ENCODE assay signal across 14 cellular contexts in the genomic region with DNA sequence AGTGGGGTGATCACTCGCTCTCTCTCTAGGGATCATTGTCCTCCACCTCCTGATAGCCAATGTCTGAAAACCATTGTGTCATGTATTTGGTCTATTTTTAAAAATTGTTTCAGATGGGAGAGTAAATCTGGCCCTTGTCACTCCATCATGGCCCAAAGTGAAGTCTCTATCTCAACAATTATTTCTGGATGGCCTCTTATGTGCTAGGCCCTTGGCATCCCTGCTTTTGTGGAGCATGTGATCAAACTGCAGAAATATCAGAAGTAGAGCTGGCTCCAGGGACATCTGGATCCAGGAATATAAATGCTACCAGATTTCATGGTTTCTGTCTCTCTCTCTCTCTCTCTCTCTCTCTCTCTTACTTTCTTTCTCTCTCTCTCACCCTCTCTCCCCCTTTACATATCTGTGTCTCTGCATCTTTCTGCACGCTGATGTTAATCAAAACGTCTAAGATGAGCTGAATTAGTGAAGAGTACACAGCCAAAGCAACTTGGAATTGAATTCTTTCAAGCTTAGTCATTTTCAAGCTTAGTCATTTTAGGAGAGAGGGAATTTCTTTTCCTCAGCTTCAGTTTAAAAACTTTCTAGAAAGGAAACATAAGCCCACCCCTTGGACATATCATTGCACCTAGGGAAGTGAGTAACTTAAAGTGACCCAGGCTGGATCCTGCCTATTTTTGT. TPM values are rescaled to one million over a fixed set of nuclear protein-coding genes. Genes with fewer than 3 reads are reported as not detected.
DNase-seq lines count a peak whose midpoint lies in the region; ATAC-seq, FAIRE-seq and TF ChIP-seq lines count a peak whose summit lies in the region.
"Had no signal": no experiment of that assay in that cellular context is flagged by ENCODE, and none has a peak within 500 bp of the region (broad histone marks: within the 10 kb centered on the region; RNA-seq: fewer than 3 reads in every experiment).

No MANE protein-coding gene starts in this region.

- no peak overlapping the region for H3K4me3 Mint-ChIP-seq in activated CD4-positive, alpha-beta T cell treated with anti-CD3 and anti-CD28 coated beads for 36 hours
- no peak overlapping the region for H3K4me3 Mint-ChIP-seq in T-helper 17 cell
- H3K4me3 Mint-ChIP-seq: naive thymus-derived CD8-positive, alpha-beta T cell had no signal

- no peak overlapping the region for H3K4me2 ChIP-seq in HepG2 (ENCODE audit: low read depth, low read length)
- H3K4me2 ChIP-seq: BLaER1 had no signal

- no peaks in the 10 kb centered on the region for H4K20me1 ChIP-seq in HepG2 (ENCODE audit: insufficient read depth, low read length)
- H4K20me1 ChIP-seq: BLaER1 had no signal

- ATAC-seq in HepG2 (no peak), T-helper 17 cell (no peak)
- ATAC-seq in activated CD4-positive, alpha-beta T cell treated with anti-CD3 and anti-CD28 coated beads for 36 hours = no peak
- ATAC-seq: naive thymus-derived CD8-positive, alpha-beta T cell had no signal

- H3K9me3 ChIP-seq in HepG2 (ENCODE audit: low read length) (no peaks in the 10 kb centered on the region), transverse colon (no peaks in the 10 kb centered on the region), T-helper 17 cell (ENCODE audit: control insufficient read depth, low read length, poor library complexity, severe bottlenecking) (no peaks in the 10 kb centered on the region)
- H3K9me3 ChIP-seq: BLaER1 had no signal

- H3K4me1 ChIP-seq in HepG2 (ENCODE audit: insufficient read depth, low read length) = peaks cover 57% of the 10 kb centered on the region
- H3K4me1 ChIP-seq in transverse colon = peaks cover 0 to 19% (median 5%) of the 10 kb centered on the region in 4 donors
- H3K4me1 ChIP-seq: BLaER1 had no signal

- TF ChIP-seq POLR2A in HepG2 (IDR thresholded peaks at IDR 0.05; ENCODE audit: insufficient read depth in 1 of 2, low read depth in 2 of 2, low read length in 2 of 2) (no peak), transverse colon (IDR thresholded peaks at IDR 0.05) (no peak)

- FAIRE-seq in HepG2 (lab: Jason Lieb, UNC) = no peak
- FAIRE-seq: islet of Langerhans, TTC549 had no signal

- H3K4me1 Mint-ChIP-seq in activated CD4-positive, alpha-beta T cell treated with anti-CD3 and anti-CD28 coated beads for 36 hours = no peaks in the 10 kb centered on the region
- peaks cover 1% of the 10 kb centered on the region for H3K4me1 Mint-ChIP-seq in T-helper 17 cell
- H3K4me1 Mint-ChIP-seq: naive thymus-derived CD8-positive, alpha-beta T cell had no signal

- no peak for TF ChIP-seq CTCF in AG09309 (IDR thresholded peaks at IDR 0.05; ENCODE audit: control insufficient read depth, insufficient read depth, low read depth, low read length, missing control alignments)
- no peak for TF ChIP-seq CTCF in HepG2 (CRISPR knock-in tag; IDR thresholded peaks at IDR 0.05)
- TF ChIP-seq CTCF in transverse colon (IDR thresholded peaks at IDR 0.05) = no peak

- H3K27me3 Mint-ChIP-seq in activated CD4-positive, alpha-beta T cell treated with anti-CD3 and anti-CD28 coated beads for 36 hours = peaks cover 8% of the 10 kb centered on the region
- H3K27me3 Mint-ChIP-seq in T-helper 17 cell = peaks cover 29% of the 10 kb centered on the region

- H3K4me3 ChIP-seq in AG09309 (ENCODE audit: control insufficient read depth, low read depth, low read length) (no peak overlapping the region), HepG2 (replicated peaks in 1 of 3; ENCODE audit: insufficient read depth in 1 of 3, low read depth in 2 of 3, low read length in 3 of 3) (no peak overlapping the region), transverse colon (no peak overlapping the region)
- H3K4me3 ChIP-seq: BLaER1 had no signal

- H2AFZ ChIP-seq in HepG2 (ENCODE audit: low read length) = no peak overlapping the region

- CTCF ChIA-PET in HepG2 (lab: Yijun Ruan, JAX; ENCODE audit: low intra/inter-chr PET ratio, low total read pairs) = no interaction called here
- CTCF ChIA-PET in activated CD4-positive, alpha-beta T cell treated with anti-CD3 and anti-CD28 coated beads for 36 hours (lab: Charles Lee) = interaction anchor here (2.1 kb wide), 1 partner anchor 11 kb away, joined by 8 read pairs; no protein-coding TSS in a partner anchor

- no TSS peak for BruUV-seq in HepG2 (replicated peaks; lab: Mats Ljungman, UMichigan)

- no peak overlapping the region for H3K27ac Mint-ChIP-seq in activated CD4-positive, alpha-beta T cell treated with anti-CD3 and anti-CD28 coated beads for 36 hours
- H3K27ac Mint-ChIP-seq in T-helper 17 cell = no peak overlapping the region
- H3K27ac Mint-ChIP-seq: naive thymus-derived CD8-positive, alpha-beta T cell had no signal

- H3K9me3 Mint-ChIP-seq in activated CD4-positive, alpha-beta T cell treated with anti-CD3 and anti-CD28 coated beads for 36 hours (ENCODE audit: low read depth) = no peaks in the 10 kb centered on the region
- H3K9me3 Mint-ChIP-seq: naive thymus-derived CD8-positive, alpha-beta T cell had no signal

- intact Hi-C loops in HepG2 (cut with micrococcal nuclease; ENCODE audit: unreplicated experiment) (loop anchor here (10.0 kb wide), 1 partner anchor 111 kb away; no protein-coding TSS in a partner anchor), transverse colon (cut with DNase I; ENCODE audit: low total_unique reads) (no loop called here)
- intact Hi-C loops in activated CD4-positive, alpha-beta T cell treated with anti-CD3 and anti-CD28 coated beads for 36 hours (cut with DNase I, micrococcal nuclease) = no loop called here

- H3K36me3 ChIP-seq in HepG2 (replicated peaks in 1 of 2; ENCODE audit: control insufficient read depth in 1 of 2, insufficient read depth in 2 of 2, low read length in 2 of 2) (no peaks in the 10 kb centered on the region), transverse colon (no peaks in the 10 kb centered on the region)
- H3K36me3 ChIP-seq: BLaER1 had no signal

- DNase-seq in AG09309 (ENCODE audit: low read depth) (peak; percentile 41), HT1080 (ENCODE audit: low read depth) (peak; percentile 82), dedifferentiated amniotic fluid mesenchymal stem cell (ENCODE audit: extremely low spot score) (peak; percentile 61), HepG2 (ENCODE audit: low spot score) (no peak), transverse colon (no peak), T-helper 17 cell (no peak), AG08396 (ENCODE audit: low spot score) (no peak)
- no peak for DNase-seq in activated CD4-positive, alpha-beta T cell treated with anti-CD3 and anti-CD28 coated beads for 36 hours
- DNase-seq: aorta; naive thymus-derived CD8-positive, alpha-beta T cell had no signal

- H3K27ac ChIP-seq in HepG2 (ENCODE audit: extremely low read length, insufficient read depth, low read length) = peak overlapping the region; percentile 77
- H3K27ac ChIP-seq in transverse colon = no peak overlapping the region
- H3K27ac ChIP-seq: BLaER1, RWPE1 had no signal

- TF ChIP-seq EP300 in HepG2 (IDR thresholded peaks at IDR 0.05; ENCODE audit: low read depth in 2 of 2, low read length in 2 of 2) (no peak), HepG2 (CRISPR knock-in tag; IDR thresholded peaks at IDR 0.05; ENCODE audit: borderline replicate concordance) (no peak), transverse colon (IDR thresholded peaks at IDR 0.05; ENCODE audit: low read depth) (no peak)

- no peaks in the 10 kb centered on the region for H3K79me2 ChIP-seq in HepG2 (ENCODE audit: insufficient read depth, low read length)

- in situ Hi-C loops in HepG2 (cut with HindIII; ENCODE audit: extremely low pct_ligation_motif_present, low pct_unique_long_range_greater_than_20kb) (no loop called here), transverse colon (cut with MboI; ENCODE audit: low pct_ligation_motif_present in 1 of 4, low pct_unique_long_range_greater_than_20kb in 1 of 4, low sequenced_read_pairs in 3 of 4) (loop anchor here in 3 of 4 donors (25.0 kb wide), 3 partner anchors 198 to 573 kb away; no protein-coding TSS in a partner anchor)

- 75% methylated on average over 3 of the region's 3 CpGs for WGBS in HepG2 (ENCODE audit: low lambda C conversion rate)
- WGBS in transverse colon (ENCODE audit: low coverage in 1 of 2), 2 donors = 40 to 74% methylated on average over 3 of the region's 3 CpGs

- no peaks in the 10 kb centered on the region for H3K27me3 ChIP-seq in HepG2 (ENCODE audit: control insufficient read depth in 1 of 2, insufficient read depth in 2 of 2, low read length in 2 of 2)
- no peaks in the 10 kb centered on the region for H3K27me3 ChIP-seq in transverse colon
- H3K27me3 ChIP-seq: BLaER1 had no signal

- no peak for TF ChIP-seq RAD21 in HepG2 (CRISPR knock-in tag; IDR thresholded peaks at IDR 0.05)

- H3K9ac ChIP-seq in HepG2 (ENCODE audit: insufficient read depth, low read depth, low read length) = peak overlapping the region; percentile 21; the same call in 1 of the 2 replicates
- H3K9ac ChIP-seq: BLaER1 had no signal

- POLR2A ChIA-PET in HepG2 (lab: Yijun Ruan, JAX) = interaction anchor here (7.6 kb wide), 1 partner anchor 45 kb away, joined by 55 read pairs; a partner anchor contains a TSS
- POLR2A ChIA-PET in activated CD4-positive, alpha-beta T cell treated with anti-CD3 and anti-CD28 coated beads for 36 hours (lab: Charles Lee) = no interaction called here

- no peaks in the 10 kb centered on the region for H3K36me3 Mint-ChIP-seq in activated CD4-positive, alpha-beta T cell treated with anti-CD3 and anti-CD28 coated beads for 36 hours (ENCODE audit: low read depth)
- H3K36me3 Mint-ChIP-seq in T-helper 17 cell (ENCODE audit: low read depth) = peaks cover 3% of the 10 kb centered on the region
- H3K36me3 Mint-ChIP-seq: naive thymus-derived CD8-positive, alpha-beta T cell had no signal

RNA-seq across cellular contexts. Expression of a gene that starts 47.4 kb away (rescaled TPM):
- total RNA-seq in HT1080 (2014; rRNA removed; shearing (Covaris generic)) = 47.4 and 53.4 TPM in 2 replicates
- 19.6 and 35.1 TPM in 2 replicates for polyA plus RNA-seq in HT1080 (2015; cell fraction: cytosol; rRNA removed)
- polyA plus RNA-seq in HT1080 (2015; cell fraction: nucleus; rRNA removed) = 55.6 and 66.4 TPM in 2 replicates
- total RNA-seq in HepG2 (2016; rRNA removed; fragmentation: Illumina TruSeq; extraction: Trizol) = 45.7 and 86.5 TPM in 2 replicates
- total RNA-seq in HepG2 (2016; cell fraction: cytosol; rRNA removed; fragmentation: Illumina TruSeq; extraction: Trizol; ENCODE audit: low read depth) = 46.8 and 74.6 TPM in 2 replicates
- 45.2 and 92.2 TPM in 2 replicates for total RNA-seq in HepG2 (2016; cell fraction: insoluble cytoplasmic fraction; rRNA removed; fragmentation: Illumina TruSeq; extraction: Trizol)
- 21.4 and 37.0 TPM in 2 replicates for total RNA-seq in HepG2 (2016; cell fraction: membrane; rRNA removed; fragmentation: Illumina TruSeq; extraction: Trizol)
- 59.1 and 70.9 TPM in 2 replicates for total RNA-seq in HepG2 (2016; cell fraction: nucleus; rRNA removed; fragmentation: Illumina TruSeq; extraction: Trizol)
- 63.7 and 67.2 TPM in 2 replicates for polyA plus RNA-seq in HepG2 (2011; rRNA removed)
- polyA plus RNA-seq in HepG2 (2011; cell fraction: cytosol; rRNA removed) = 19.3 and 26.1 TPM in 2 replicates
- polyA plus RNA-seq in HepG2 (2011; cell fraction: nucleus; rRNA removed) = 30.9 and 36.5 TPM in 2 replicates
- polyA plus RNA-seq in HepG2 (2012) = 54.6 and 80.6 TPM in 2 replicates
- 54.4 and 111 TPM in 2 replicates for polyA plus RNA-seq in HepG2 (2016; cell fraction: cytosol; fragmentation: Illumina TruSeq; extraction: Trizol; ENCODE audit: low read depth)
- 56.4 and 65.2 TPM in 2 replicates for polyA plus RNA-seq in HepG2 (2016; cell fraction: insoluble cytoplasmic fraction; fragmentation: Illumina TruSeq; extraction: Trizol; ENCODE audit: low read depth)
- polyA plus RNA-seq in HepG2 (2016; cell fraction: membrane; fragmentation: Illumina TruSeq; extraction: Trizol; ENCODE audit: low read depth) = 31.9 and 34.2 TPM in 2 replicates
- polyA plus RNA-seq in HepG2 (2016; cell fraction: nucleus; fragmentation: Illumina TruSeq; extraction: Trizol; ENCODE audit: insufficient read depth, low read depth) = 38.7 and 80.4 TPM in 2 replicates
- polyA minus RNA-seq in HepG2 (2011; rRNA and poly(A)+ RNA removed; ENCODE audit: low replicate concordance) = 19.1 and 113 TPM in 2 replicates
- polyA minus RNA-seq in HepG2 (2011; cell fraction: cytosol; rRNA and poly(A)+ RNA removed) = 121 and 128 TPM in 2 replicates
- polyA minus RNA-seq in HepG2 (2011; cell fraction: nucleus; rRNA and poly(A)+ RNA removed) = 289 and 321 TPM in 2 replicates
- total RNA-seq in activated CD4-positive, alpha-beta T cell treated with anti-CD3 and anti-CD28 coated beads for 36 hours = 10 to 100 TPM; 11.9 to 13.7 TPM
- total RNA-seq in transverse colon = 100 to 1,000 TPM in 1 of 4 donors, 10 to 100 TPM in 3; 33.7 to 138 (median 58.1) TPM
- total RNA-seq in T-helper 17 cell = 1 to 10 TPM; 7.8 to 8.8 TPM

RNA-seq across cellular contexts. Expression of a gene that starts 48.3 kb away (rescaled TPM):
- 7.8 and 8.4 TPM in 2 replicates for total RNA-seq in HT1080 (2014; rRNA removed; shearing (Covaris generic))
- 12.7 and 13.8 TPM in 2 replicates for polyA plus RNA-seq in HT1080 (2015; cell fraction: cytosol; rRNA removed)
- 11.8 and 12.9 TPM in 2 replicates for polyA plus RNA-seq in HT1080 (2015; cell fraction: nucleus; rRNA removed)
- 11.2 and 15.9 TPM in 2 replicates for total RNA-seq in HepG2 (2016; rRNA removed; fragmentation: Illumina TruSeq; extraction: Trizol)
- 8.7 and 11.5 TPM in 2 replicates for total RNA-seq in HepG2 (2016; cell fraction: cytosol; rRNA removed; fragmentation: Illumina TruSeq; extraction: Trizol; ENCODE audit: low read depth)
- total RNA-seq in HepG2 (2016; cell fraction: insoluble cytoplasmic fraction; rRNA removed; fragmentation: Illumina TruSeq; extraction: Trizol) = 12.2 and 17.3 TPM in 2 replicates
- total RNA-seq in HepG2 (2016; cell fraction: membrane; rRNA removed; fragmentation: Illumina TruSeq; extraction: Trizol) = 9.0 and 10.6 TPM in 2 replicates
- total RNA-seq in HepG2 (2016; cell fraction: nucleus; rRNA removed; fragmentation: Illumina TruSeq; extraction: Trizol) = 8.5 and 11.5 TPM in 2 replicates
- 4.0 and 4.2 TPM in 2 replicates for polyA plus RNA-seq in HepG2 (2011; rRNA removed)
- polyA plus RNA-seq in HepG2 (2011; cell fraction: cytosol; rRNA removed) = 0.99 and 2.0 TPM in 2 replicates
- polyA plus RNA-seq in HepG2 (2011; cell fraction: nucleus; rRNA removed) = 0.76 and 1.6 TPM in 2 replicates
- polyA plus RNA-seq in HepG2 (2012) = 5.9 and 6.3 TPM in 2 replicates
- 0.72 and 0.87 TPM in 2 replicates for polyA plus RNA-seq in HepG2 (2016; cell fraction: cytosol; fragmentation: Illumina TruSeq; extraction: Trizol; ENCODE audit: low read depth)
- 14.7 and 16.0 TPM in 2 replicates for polyA plus RNA-seq in HepG2 (2016; cell fraction: insoluble cytoplasmic fraction; fragmentation: Illumina TruSeq; extraction: Trizol; ENCODE audit: low read depth)
- polyA plus RNA-seq in HepG2 (2016; cell fraction: membrane; fragmentation: Illumina TruSeq; extraction: Trizol; ENCODE audit: low read depth) = 1.7 and 2.2 TPM in 2 replicates
- polyA plus RNA-seq in HepG2 (2016; cell fraction: nucleus; fragmentation: Illumina TruSeq; extraction: Trizol; ENCODE audit: insufficient read depth, low read depth) = 6.4 and 7.1 TPM in 2 replicates
- 0.42 and 2.6 TPM in 2 replicates for polyA minus RNA-seq in HepG2 (2011; rRNA and poly(A)+ RNA removed; ENCODE audit: low replicate concordance)
- polyA minus RNA-seq in HepG2 (2011; cell fraction: cytosol; rRNA and poly(A)+ RNA removed) = 2.0 and 5.3 TPM in 2 replicates
- 10.4 and 11.4 TPM in 2 replicates for polyA minus RNA-seq in HepG2 (2011; cell fraction: nucleus; rRNA and poly(A)+ RNA removed)
- 10 to 100 TPM; 16.2 to 17.7 TPM for total RNA-seq in activated CD4-positive, alpha-beta T cell treated with anti-CD3 and anti-CD28 coated beads for 36 hours
- total RNA-seq in transverse colon = 10 to 100 TPM in 1 of 4 donors, 1 to 10 TPM in 1, under 1 TPM in 1, not detected in 1; 0.60 to 10.6 (median 5.5) TPM
- 1 to 10 TPM; 5.3 to 7.2 TPM for total RNA-seq in T-helper 17 cell

Comparison
In these comparisons a context has a peak if more than half of its experiments do, and no peak if none do; other contexts are left out.
1. DNase-seq: peak in AG09309 (single experiment), HT1080 (single experiment) and dedifferentiated amniotic fluid mesenchymal stem cell (single experiment); none in HepG2 (single experiment), activated CD4-positive, alpha-beta T cell treated with anti-CD3 and anti-CD28 coated beads for 36 hours (single experiment), transverse colon (single experiment), T-helper 17 cell (0 of 3) and AG08396 (single experiment).